1 cellular context compared by ENCODE assay signal in the genomic region with DNA sequence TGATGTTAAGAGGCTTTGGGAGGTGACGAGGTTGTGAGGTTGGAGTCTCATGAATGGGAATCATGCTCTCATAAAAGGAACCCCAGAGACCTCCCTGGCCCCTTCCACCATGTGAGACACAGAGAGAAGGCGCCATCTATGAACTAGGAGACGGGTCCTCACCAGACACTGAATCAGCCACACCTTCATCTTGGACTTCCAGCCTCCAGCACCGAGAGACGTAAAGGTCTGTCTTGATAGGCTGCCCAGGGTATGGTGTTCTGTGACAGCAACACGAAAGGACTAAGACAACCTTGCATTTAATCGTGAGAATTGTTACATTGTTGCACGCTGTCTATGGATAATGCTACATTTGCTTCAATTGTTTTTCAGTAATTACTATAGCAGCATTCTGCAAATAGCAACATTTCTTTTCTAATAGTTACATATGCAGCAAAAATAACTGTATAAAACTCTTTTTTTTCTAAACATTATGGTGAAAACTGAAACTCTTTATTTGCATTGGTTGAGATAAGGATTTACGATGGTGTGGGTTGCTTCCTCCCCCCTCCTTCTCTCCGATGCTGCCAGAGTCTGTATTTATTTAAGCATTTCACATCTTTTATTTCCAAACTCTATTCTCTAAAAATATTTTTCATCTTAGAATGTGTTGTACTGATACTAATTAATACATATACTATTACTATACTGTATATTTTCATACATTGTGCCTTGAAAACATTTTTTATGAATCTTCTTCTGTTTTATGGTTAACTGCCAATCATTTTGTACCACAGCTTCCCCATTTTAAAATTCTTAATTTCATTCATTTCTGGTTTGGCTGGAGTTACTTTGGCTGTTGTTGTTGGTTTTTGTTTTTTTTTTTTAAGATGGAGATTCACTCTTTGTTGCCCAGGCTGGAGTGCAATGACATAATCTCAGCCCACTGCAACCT.
A peak's percentile ranks its signal among the peaks of the same experiment; 100 is the strongest.
TF ChIP-seq lines count a peak whose summit lies in the region.

No MANE protein-coding gene starts in this region.

TF ChIP-seq in K562, 482 proteins besides CTCF, POLR2A, EP300 and RAD21:
- TF ChIP-seq FOS (IDR thresholded peaks at IDR 0.05; ENCODE audit: extremely low read depth, insufficient read length) (no peak), FOXA3 (CRISPR knock-in tag; conservative IDR thresholded peaks at IDR 0.05 in 1 of 2, IDR thresholded peaks at IDR 0.05 in 1 of 2) (0 out of 4 replicates have a peak, but pooled peaks of 1 of the 2 experiments have one; percentile 15)
- TF ChIP-seq, protein P1, sequence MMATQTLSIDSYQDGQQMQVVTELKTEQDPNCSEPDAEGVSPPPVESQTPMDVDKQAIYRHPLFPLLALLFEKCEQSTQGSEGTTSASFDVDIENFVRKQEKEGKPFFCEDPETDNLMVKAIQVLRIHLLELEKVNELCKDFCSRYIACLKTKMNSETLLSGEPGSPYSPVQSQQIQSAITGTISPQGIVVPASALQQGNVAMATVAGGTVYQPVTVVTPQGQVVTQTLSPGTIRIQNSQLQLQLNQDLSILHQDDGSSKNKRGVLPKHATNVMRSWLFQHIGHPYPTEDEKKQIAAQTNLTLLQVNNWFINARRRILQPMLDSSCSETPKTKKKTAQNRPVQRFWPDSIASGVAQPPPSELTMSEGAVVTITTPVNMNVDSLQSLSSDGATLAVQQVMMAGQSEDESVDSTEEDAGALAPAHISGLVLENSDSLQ (IDR thresholded peaks at IDR 0.05): peak; percentile 70; the same call in 1 of the 2 replicates
- TF ChIP-seq, protein P2, sequence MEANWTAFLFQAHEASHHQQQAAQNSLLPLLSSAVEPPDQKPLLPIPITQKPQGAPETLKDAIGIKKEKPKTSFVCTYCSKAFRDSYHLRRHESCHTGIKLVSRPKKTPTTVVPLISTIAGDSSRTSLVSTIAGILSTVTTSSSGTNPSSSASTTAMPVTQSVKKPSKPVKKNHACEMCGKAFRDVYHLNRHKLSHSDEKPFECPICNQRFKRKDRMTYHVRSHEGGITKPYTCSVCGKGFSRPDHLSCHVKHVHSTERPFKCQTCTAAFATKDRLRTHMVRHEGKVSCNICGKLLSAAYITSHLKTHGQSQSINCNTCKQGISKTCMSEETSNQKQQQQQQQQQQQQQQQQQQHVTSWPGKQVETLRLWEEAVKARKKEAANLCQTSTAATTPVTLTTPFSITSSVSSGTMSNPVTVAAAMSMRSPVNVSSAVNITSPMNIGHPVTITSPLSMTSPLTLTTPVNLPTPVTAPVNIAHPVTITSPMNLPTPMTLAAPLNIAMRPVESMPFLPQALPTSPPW (CRISPR knock-in tag; IDR thresholded peaks at IDR 0.05): peak; percentile 53; the same call in 1 of the 2 replicates
